In the genomic region with DNA sequence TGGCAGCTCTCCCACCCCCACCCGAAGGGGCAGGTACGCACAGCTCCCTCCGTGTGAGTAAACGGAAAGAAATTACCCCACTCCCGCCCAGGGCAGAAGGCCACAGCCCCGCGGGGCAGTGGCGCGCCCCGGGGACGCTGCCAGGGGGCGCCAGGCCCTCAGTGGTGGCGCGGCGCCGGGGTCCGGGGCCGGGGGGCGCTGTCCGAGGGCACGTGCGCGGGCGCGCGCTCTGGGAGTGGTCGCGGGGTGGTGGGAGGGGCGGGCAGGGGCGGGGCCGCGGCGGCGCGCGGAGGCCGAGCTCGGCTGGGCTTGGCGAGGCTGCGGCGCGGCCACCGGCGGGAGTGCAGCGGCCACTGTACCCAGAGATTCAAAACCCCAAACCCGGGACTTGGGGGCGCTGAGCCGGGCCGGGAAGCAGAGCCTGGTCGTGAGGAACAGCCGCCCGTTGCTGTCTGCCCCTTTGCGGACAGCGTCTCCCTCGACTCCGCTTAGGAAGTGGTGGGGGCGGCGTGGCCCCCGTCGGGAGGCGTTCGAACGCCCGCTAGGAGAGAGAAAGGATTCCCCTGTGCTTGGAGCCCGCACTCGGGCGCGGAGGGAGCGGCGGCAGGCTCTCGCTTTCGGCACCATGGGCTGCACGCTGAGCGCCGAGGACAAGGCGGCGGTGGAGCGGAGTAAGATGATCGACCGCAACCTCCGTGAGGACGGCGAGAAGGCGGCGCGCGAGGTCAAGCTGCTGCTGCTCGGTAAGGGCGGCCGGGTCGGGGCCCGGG, we compare ENCODE assay signal across 8 cellular contexts. TPM values are rescaled to one million over a fixed set of nuclear protein-coding genes. Genes with fewer than 3 reads are reported as not detected.
DNase-seq lines count a peak whose midpoint lies in the region; ATAC-seq and TF ChIP-seq lines count a peak whose summit lies in the region.

Gene GNAI1 (plus strand): TSS at position 296 of the 770 bp plus-strand sequence. CDS start 330 bp downstream, at position 626.

- POLR2A ChIA-PET in AG04449 (lab: Yijun Ruan, JAX), result interaction anchor here (0.5 to 1.2 kb wide), 6 partner anchors 11 to 257 kb away, joined by 3 read pairs; no protein-coding TSS in a partner anchor

- H3K4me3 ChIP-seq in AG04449 (ENCODE audit: low read depth, low read length) (peak within 1 kb of the TSS; percentile 68), skeletal muscle cell (ENCODE audit: low read depth, low read length) (peak within 1 kb of the TSS; percentile 87)

- TF ChIP-seq EP300 in Ishikawa (IDR thresholded peaks at IDR 0.05; ENCODE audit: borderline replicate concordance), result no peak; the same call in 1 of the 2 replicates

- peaks cover 0 to 17% (median 0%) of the 10 kb centered on the region in 3 donors for H3K36me3 Mint-ChIP-seq in immature natural killer cell

- CTCF ChIA-PET in AG04449 (lab: Yijun Ruan, JAX), result interaction anchor here (0.6 to 2.6 kb wide), 23 partner anchors 8 to 323 kb away, joined by 3 to 23 read pairs (median 4); no protein-coding TSS in a partner anchor

- peaks cover 14 to 33% of the 10 kb centered on the region in 2 donors for H3K4me1 Mint-ChIP-seq in immature natural killer cell

- ATAC-seq in GM18505 (IDR thresholded peaks at IDR 0.05; ENCODE audit: unreplicated experiment) (peak; percentile 59), SK-N-SH treated with all-trans-retinoic acid at 6 μM for 48 hours (peak; percentile 74), GM18519 (IDR thresholded peaks at IDR 0.05; ENCODE audit: low FRiP score, unreplicated experiment) (no peak)

- peak; percentile 48; the same call in 1 of the 2 replicates for TF ChIP-seq RAD21 in Ishikawa (IDR thresholded peaks at IDR 0.05; ENCODE audit: low read depth)

- peaks cover 11 to 40% (median 17%) of the 10 kb centered on the region in 6 donors for H3K9me3 Mint-ChIP-seq in immature natural killer cell

- DNase-seq in AG04449 (ENCODE audit: low read depth, low spot score), result no peak
- peak; percentile 55 for DNase-seq in cerebellar cortex (ENCODE audit: low spot score)
- DNase-seq in immature natural killer cell, result peak; percentile 1 to 22 (median 3)
- DNase-seq in skeletal muscle cell (ENCODE audit: low read depth), result no peak

- peaks cover 11 to 16% (median 16%) of the 10 kb centered on the region in 3 donors for H3K27me3 Mint-ChIP-seq in immature natural killer cell (ENCODE audit: low read depth in 3 of 3)

- H3K4me3 Mint-ChIP-seq in immature natural killer cell, result peak within 1 kb of the TSS; percentile 74 to 86 (median 74)

- peak within 1 kb of the TSS in 1 of 6 donors; percentile 44 for H3K27ac Mint-ChIP-seq in immature natural killer cell

- no peak for TF ChIP-seq POLR2A in GM18505 (IDR thresholded peaks at IDR 0.05; ENCODE audit: borderline replicate concordance, extremely low read depth, insufficient read depth, insufficient read length)

- peak; percentile 37 for TF ChIP-seq CTCF in AG04449 (IDR thresholded peaks at IDR 0.05; ENCODE audit: insufficient read depth, low read length, missing control alignments)

TF ChIP-seq in Ishikawa, 13 proteins besides CTCF, POLR2A, EP300 and RAD21:
- TF ChIP-seq TCF12 (IDR thresholded peaks at IDR 0.05; ENCODE audit: low read depth) (no peak), NFIC (IDR thresholded peaks at IDR 0.05) (0 out of 2 replicates have a peak, but pooled peaks have one; percentile 33), ZBTB7A (IDR thresholded peaks at IDR 0.05; ENCODE audit: low read depth) (peak; percentile 51; the same call in 1 of the 2 replicates), TAF1 (IDR thresholded peaks at IDR 0.05; ENCODE audit: low read depth) (no peak; the same call in none of the 2 replicates)
- TF ChIP-seq, protein P1, sequence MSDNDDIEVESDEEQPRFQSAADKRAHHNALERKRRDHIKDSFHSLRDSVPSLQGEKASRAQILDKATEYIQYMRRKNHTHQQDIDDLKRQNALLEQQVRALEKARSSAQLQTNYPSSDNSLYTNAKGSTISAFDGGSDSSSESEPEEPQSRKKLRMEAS (IDR thresholded peaks at IDR 0.05), result peak; percentile 49

TF ChIP-seq in SK-N-SH treated with all-trans-retinoic acid at 6 μM for 48 hours, 23 proteins besides CTCF, POLR2A, EP300 and RAD21:
- TF ChIP-seq, protein P2, sequence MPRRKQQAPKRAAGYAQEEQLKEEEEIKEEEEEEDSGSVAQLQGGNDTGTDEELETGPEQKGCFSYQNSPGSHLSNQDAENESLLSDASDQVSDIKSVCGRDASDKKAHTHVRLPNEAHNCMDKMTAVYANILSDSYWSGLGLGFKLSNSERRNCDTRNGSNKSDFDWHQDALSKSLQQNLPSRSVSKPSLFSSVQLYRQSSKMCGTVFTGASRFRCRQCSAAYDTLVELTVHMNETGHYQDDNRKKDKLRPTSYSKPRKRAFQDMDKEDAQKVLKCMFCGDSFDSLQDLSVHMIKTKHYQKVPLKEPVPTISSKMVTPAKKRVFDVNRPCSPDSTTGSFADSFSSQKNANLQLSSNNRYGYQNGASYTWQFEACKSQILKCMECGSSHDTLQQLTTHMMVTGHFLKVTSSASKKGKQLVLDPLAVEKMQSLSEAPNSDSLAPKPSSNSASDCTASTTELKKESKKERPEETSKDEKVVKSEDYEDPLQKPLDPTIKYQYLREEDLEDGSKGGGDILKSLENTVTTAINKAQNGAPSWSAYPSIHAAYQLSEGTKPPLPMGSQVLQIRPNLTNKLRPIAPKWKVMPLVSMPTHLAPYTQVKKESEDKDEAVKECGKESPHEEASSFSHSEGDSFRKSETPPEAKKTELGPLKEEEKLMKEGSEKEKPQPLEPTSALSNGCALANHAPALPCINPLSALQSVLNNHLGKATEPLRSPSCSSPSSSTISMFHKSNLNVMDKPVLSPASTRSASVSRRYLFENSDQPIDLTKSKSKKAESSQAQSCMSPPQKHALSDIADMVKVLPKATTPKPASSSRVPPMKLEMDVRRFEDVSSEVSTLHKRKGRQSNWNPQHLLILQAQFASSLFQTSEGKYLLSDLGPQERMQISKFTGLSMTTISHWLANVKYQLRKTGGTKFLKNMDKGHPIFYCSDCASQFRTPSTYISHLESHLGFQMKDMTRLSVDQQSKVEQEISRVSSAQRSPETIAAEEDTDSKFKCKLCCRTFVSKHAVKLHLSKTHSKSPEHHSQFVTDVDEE (CRISPR knock-in tag; IDR thresholded peaks at IDR 0.05), result no peak
- TF ChIP-seq, protein P3, sequence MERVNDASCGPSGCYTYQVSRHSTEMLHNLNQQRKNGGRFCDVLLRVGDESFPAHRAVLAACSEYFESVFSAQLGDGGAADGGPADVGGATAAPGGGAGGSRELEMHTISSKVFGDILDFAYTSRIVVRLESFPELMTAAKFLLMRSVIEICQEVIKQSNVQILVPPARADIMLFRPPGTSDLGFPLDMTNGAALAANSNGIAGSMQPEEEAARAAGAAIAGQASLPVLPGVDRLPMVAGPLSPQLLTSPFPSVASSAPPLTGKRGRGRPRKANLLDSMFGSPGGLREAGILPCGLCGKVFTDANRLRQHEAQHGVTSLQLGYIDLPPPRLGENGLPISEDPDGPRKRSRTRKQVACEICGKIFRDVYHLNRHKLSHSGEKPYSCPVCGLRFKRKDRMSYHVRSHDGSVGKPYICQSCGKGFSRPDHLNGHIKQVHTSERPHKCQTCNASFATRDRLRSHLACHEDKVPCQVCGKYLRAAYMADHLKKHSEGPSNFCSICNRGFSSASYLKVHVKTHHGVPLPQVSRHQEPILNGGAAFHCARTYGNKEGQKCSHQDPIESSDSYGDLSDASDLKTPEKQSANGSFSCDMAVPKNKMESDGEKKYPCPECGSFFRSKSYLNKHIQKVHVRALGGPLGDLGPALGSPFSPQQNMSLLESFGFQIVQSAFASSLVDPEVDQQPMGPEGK (CRISPR knock-in tag; IDR thresholded peaks at IDR 0.05; ENCODE audit: borderline replicate concordance), result peak; percentile 91; the same call in 1 of the 2 replicates
- no peak for TF ChIP-seq RARB (CRISPR knock-in tag; IDR thresholded peaks at IDR 0.05)
- TF ChIP-seq OSR1 (CRISPR knock-in tag; IDR thresholded peaks at IDR 0.05), result no peak
- TF ChIP-seq, protein P4, sequence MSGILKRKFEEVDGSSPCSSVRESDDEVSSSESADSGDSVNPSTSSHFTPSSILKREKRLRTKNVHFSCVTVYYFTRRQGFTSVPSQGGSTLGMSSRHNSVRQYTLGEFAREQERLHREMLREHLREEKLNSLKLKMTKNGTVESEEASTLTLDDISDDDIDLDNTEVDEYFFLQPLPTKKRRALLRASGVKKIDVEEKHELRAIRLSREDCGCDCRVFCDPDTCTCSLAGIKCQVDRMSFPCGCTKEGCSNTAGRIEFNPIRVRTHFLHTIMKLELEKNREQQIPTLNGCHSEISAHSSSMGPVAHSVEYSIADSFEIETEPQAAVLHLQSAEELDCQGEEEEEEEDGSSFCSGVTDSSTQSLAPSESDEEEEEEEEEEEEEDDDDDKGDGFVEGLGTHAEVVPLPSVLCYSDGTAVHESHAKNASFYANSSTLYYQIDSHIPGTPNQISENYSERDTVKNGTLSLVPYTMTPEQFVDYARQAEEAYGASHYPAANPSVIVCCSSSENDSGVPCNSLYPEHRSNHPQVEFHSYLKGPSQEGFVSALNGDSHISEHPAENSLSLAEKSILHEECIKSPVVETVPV (CRISPR knock-in tag; IDR thresholded peaks at IDR 0.05), result no peak
- peak; percentile 58; the same call in 1 of the 2 replicates for TF ChIP-seq ARNTL (CRISPR knock-in tag; IDR thresholded peaks at IDR 0.05; ENCODE audit: borderline replicate concordance, low read depth)
- 0 out of 2 replicates have a peak, but pooled peaks have one; percentile 59 for TF ChIP-seq GLIS3 (CRISPR knock-in tag; IDR thresholded peaks at IDR 0.05)
- 0 out of 2 replicates have a peak, but pooled peaks have one; percentile 23 for TF ChIP-seq CSDC2 (CRISPR knock-in tag; IDR thresholded peaks at IDR 0.05)
- TF ChIP-seq ZFP3 (CRISPR knock-in tag; IDR thresholded peaks at IDR 0.05), result peak; percentile 47; the same call in 1 of the 2 replicates
- TF ChIP-seq ZNF70 (CRISPR knock-in tag; IDR thresholded peaks at IDR 0.05), result no peak
- 0 out of 2 replicates have a peak, but pooled peaks have one; percentile 26 for TF ChIP-seq ZNF8 (CRISPR knock-in tag; IDR thresholded peaks at IDR 0.05)
- TF ChIP-seq BACH2 (CRISPR knock-in tag; IDR thresholded peaks at IDR 0.05; ENCODE audit: borderline replicate concordance), result no peak
- TF ChIP-seq ISL1 (CRISPR knock-in tag; IDR thresholded peaks at IDR 0.05), result 0 out of 2 replicates have a peak, but pooled peaks have one; percentile 2
- TF ChIP-seq TCF4 (CRISPR knock-in tag; IDR thresholded peaks at IDR 0.05; ENCODE audit: borderline replicate concordance), result no peak

RNA-seq across cellular contexts. Expression of gene GNAI1, which starts in this region (rescaled TPM):
- polyA plus RNA-seq in immature natural killer cell, result 1 to 10 TPM; 5.2 to 9.7 (median 8.0) TPM

Comparison
In these comparisons a context has a peak if more than half of its experiments do, and no peak if none do; other contexts are left out.
1. DNase-seq: peak in cerebellar cortex (single experiment) and immature natural killer cell (3 of 3); none in AG04449 (single experiment) and skeletal muscle cell (single experiment).